8 cellular contexts compared by ENCODE assay signal in genomic region chr16:2428051-2428786, GRCh38. TPM values are rescaled to one million over a fixed set of nuclear protein-coding genes. Genes with fewer than 3 reads are reported as not detected.
DNase-seq lines count a peak whose midpoint lies in the region; ATAC-seq and TF ChIP-seq lines count a peak whose summit lies in the region.

No MANE protein-coding gene starts in this region.

- TF ChIP-seq CTCF in WTC11 (IDR thresholded peaks at IDR 0.05) (no peak), foreskin fibroblast (IDR thresholded peaks at IDR 0.05; ENCODE audit: low read depth, low read length) (peak; percentile 30), neutrophil (IDR thresholded peaks at IDR 0.05) (no peak)

- no peaks in the 10 kb centered on the region for H3K9me3 Mint-ChIP-seq in activated T-cell treated with anti-CD3 and anti-CD28 coated beads, Interleukin-2, amount 50 U/mL, for 24 hours
- no peaks in the 10 kb centered on the region for H3K9me3 Mint-ChIP-seq in WTC11

- POLR2A ChIA-PET in WTC11 (lab: Charles Lee): interaction anchor here (0.5 to 1.1 kb wide), 4 partner anchors 32 to 90 kb away, joined by 3 to 9 read pairs (median 4); partner anchors contain the start of genes TBC1D24 and TEDC2

- DNase-seq in activated T-cell treated with anti-CD3 and anti-CD28 coated beads, Interleukin-2, amount 50 U/mL, for 24 hours: no peak
- no peak for DNase-seq in activated T-cell treated with anti-CD3 and anti-CD28 coated beads, Interleukin-2, amount 50 U/mL, for 48 hours
- DNase-seq in WTC11 (ENCODE audit: low spot score) (peak; percentile 61), foreskin fibroblast (peak; percentile 29 to 68), NCI-H345 (lab: John Stamatoyannopoulos, UW) (no peak), NCI-H2081 (lab: John Stamatoyannopoulos, UW) (no peak)

- peaks cover 19 to 23% of the 10 kb centered on the region in 2 experiments for H3K4me1 ChIP-seq in neutrophil (ENCODE audit: control insufficient read depth in 1 of 2, insufficient read depth in 1 of 2, low read depth in 1 of 2, low read length in 1 of 2)

- H3K27me3 ChIP-seq in neutrophil: peaks cover 10% of the 10 kb centered on the region

- H3K36me3 Mint-ChIP-seq in activated T-cell treated with anti-CD3 and anti-CD28 coated beads, Interleukin-2, amount 50 U/mL, for 24 hours (ENCODE audit: low read depth): peaks cover 32% of the 10 kb centered on the region
- H3K36me3 Mint-ChIP-seq in WTC11: peaks cover 24% of the 10 kb centered on the region

- H3K36me3 ChIP-seq in neutrophil: peaks cover 5% of the 10 kb centered on the region

- CTCF ChIA-PET in WTC11 (lab: Charles Lee): interaction anchor here (0.6 to 3.7 kb wide), 13 partner anchors 9 to 234 kb away, joined by 3 to 32 read pairs (median 5); partner anchors contain the start of gene ECI1

- H3K27ac Mint-ChIP-seq in activated T-cell treated with anti-CD3 and anti-CD28 coated beads, Interleukin-2, amount 50 U/mL, for 24 hours: peak overlapping the region; percentile 67
- H3K27ac Mint-ChIP-seq in WTC11: peak overlapping the region; percentile 32; the same call in 1 of the 2 replicates

- H3K27ac ChIP-seq in neutrophil: peak overlapping the region; percentile 47

- peak overlapping the region; percentile 79 for H3K4me3 Mint-ChIP-seq in activated T-cell treated with anti-CD3 and anti-CD28 coated beads, Interleukin-2, amount 50 U/mL, for 24 hours
- peak overlapping the region; percentile 80 for H3K4me3 Mint-ChIP-seq in WTC11

- ATAC-seq in HG03469 (IDR thresholded peaks at IDR 0.05; ENCODE audit: unreplicated experiment) (peak; percentile 3), WTC11 (peak; percentile 25)

- H3K4me1 Mint-ChIP-seq in activated T-cell treated with anti-CD3 and anti-CD28 coated beads, Interleukin-2, amount 50 U/mL, for 24 hours (ENCODE audit: low read depth): peaks cover 25% of the 10 kb centered on the region
- peaks cover 23% of the 10 kb centered on the region for H3K4me1 Mint-ChIP-seq in WTC11

- no peaks in the 10 kb centered on the region for H3K27me3 Mint-ChIP-seq in activated T-cell treated with anti-CD3 and anti-CD28 coated beads, Interleukin-2, amount 50 U/mL, for 24 hours
- peaks cover 11% of the 10 kb centered on the region for H3K27me3 Mint-ChIP-seq in WTC11 (ENCODE audit: low read depth)

- no peaks in the 10 kb centered on the region for H3K9me3 ChIP-seq in neutrophil

- peak overlapping the region; percentile 52 to 75 for H3K4me3 ChIP-seq in foreskin fibroblast (ENCODE audit: low read depth in 1 of 2, low read length in 2 of 2)
- H3K4me3 ChIP-seq in neutrophil (ENCODE audit: low read depth in 1 of 2, low read length in 1 of 2): peak overlapping the region; percentile 95 to 99

TF ChIP-seq in WTC11, 78 proteins besides CTCF, POLR2A, EP300 and RAD21:
- TF ChIP-seq GABPB1 (CRISPR knock-in tag; IDR thresholded peaks at IDR 0.05) (no peak), HMGXB4 (CRISPR knock-in tag; IDR thresholded peaks at IDR 0.05) (no peak), ZNF423 (CRISPR knock-in tag; IDR thresholded peaks at IDR 0.05) (peak; percentile 72; the same call in 1 of the 2 replicates), ZNF416 (CRISPR knock-in tag; IDR thresholded peaks at IDR 0.05) (no peak), ERG (CRISPR knock-in tag; IDR thresholded peaks at IDR 0.05) (no peak), ZNF671 (CRISPR knock-in tag; IDR thresholded peaks at IDR 0.05) (no peak), FOXJ3 (CRISPR knock-in tag; IDR thresholded peaks at IDR 0.05; ENCODE audit: borderline replicate concordance) (no peak), ZNF219 (CRISPR knock-in tag; IDR thresholded peaks at IDR 0.05; ENCODE audit: borderline replicate concordance) (no peak), USF1 (CRISPR knock-in tag; IDR thresholded peaks at IDR 0.05) (no peak), FOXP4 (CRISPR knock-in tag; IDR thresholded peaks at IDR 0.05) (no peak), MYBL2 (CRISPR knock-in tag; IDR thresholded peaks at IDR 0.05) (no peak), ATF1 (CRISPR knock-in tag; IDR thresholded peaks at IDR 0.05) (no peak), ZNF121 (CRISPR knock-in tag; IDR thresholded peaks at IDR 0.05) (peak; percentile 65), SOX15 (CRISPR knock-in tag; IDR thresholded peaks at IDR 0.05) (no peak), ELF4 (CRISPR knock-in tag; IDR thresholded peaks at IDR 0.05; ENCODE audit: low read depth) (no peak), ESRRA (CRISPR knock-in tag; IDR thresholded peaks at IDR 0.05; ENCODE audit: borderline replicate concordance) (no peak), SMAD3 (CRISPR knock-in tag; IDR thresholded peaks at IDR 0.05; ENCODE audit: borderline replicate concordance) (0 out of 2 replicates have a peak, but pooled peaks have one; percentile 42)

RNA-seq across cellular contexts. Expression of gene CCNF, which starts 1.0 kb away (rescaled TPM):
- total RNA-seq in WTC11 (2021): 53.5 to 65.7 TPM (median 54.7 TPM) in 3 replicates

RNA-seq across cellular contexts. Expression of gene TEDC2, which starts 31.7 kb away (rescaled TPM):
- 51.7 to 61.6 TPM (median 51.9 TPM) in 3 replicates for total RNA-seq in WTC11 (2021)

RNA-seq across cellular contexts. Expression of gene NTN3, which starts 42.9 kb away (rescaled TPM):
- 0.82 to 0.92 TPM (median 0.89 TPM) in 3 replicates for total RNA-seq in WTC11 (2021)

RNA-seq across cellular contexts. Expression of gene TBC1D24, which starts 46.7 kb away (rescaled TPM):
- total RNA-seq in WTC11 (2021): 17.3 to 21.0 TPM (median 17.8 TPM) in 3 replicates

Comparison
In these comparisons a context has a peak if more than half of its experiments do, and no peak if none do; other contexts are left out.
1. DNase-seq: peak in WTC11 (single experiment) and foreskin fibroblast (2 of 2); none in activated T-cell treated with anti-CD3 and anti-CD28 coated beads, Interleukin-2, amount 50 U/mL, for 24 hours (single experiment), activated T-cell treated with anti-CD3 and anti-CD28 coated beads, Interleukin-2, amount 50 U/mL, for 48 hours (0 of 2), NCI-H345 (single experiment) and NCI-H2081 (0 of 2).